8 cellular contexts compared by ENCODE assay signal in the genomic region with DNA sequence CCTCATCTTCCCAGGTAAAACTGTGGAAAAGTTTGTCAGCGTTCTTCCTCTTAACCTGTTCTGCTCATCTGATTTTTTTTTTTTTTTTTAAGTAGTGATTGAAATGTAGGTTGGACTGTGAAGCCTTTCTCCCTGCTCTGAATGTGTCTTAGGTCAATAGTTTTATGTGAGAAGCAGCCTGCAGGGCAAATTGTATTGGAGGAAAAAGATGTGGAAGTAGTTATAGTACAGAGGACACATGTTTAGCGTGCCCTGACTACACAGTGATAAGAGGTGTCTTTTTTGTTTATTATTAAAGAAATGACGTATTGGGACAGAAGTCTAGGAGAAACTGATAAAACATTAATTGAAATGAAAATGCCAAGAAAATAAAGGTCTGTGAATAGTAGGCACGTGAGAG. TPM values are rescaled to one million over a fixed set of nuclear protein-coding genes. Genes with fewer than 3 reads are reported as not detected.
DNase-seq lines count a peak whose midpoint lies in the region; ATAC-seq and TF ChIP-seq lines count a peak whose summit lies in the region.

No MANE protein-coding gene starts in this region.

- no peak overlapping the region for H3K4ac ChIP-seq in trophoblast cell (ENCODE audit: low read depth, low read length)

- no peak overlapping the region for H3K18ac ChIP-seq in trophoblast cell (ENCODE audit: low read length)

- H3K36me3 ChIP-seq in GM06990 (ENCODE audit: control insufficient read depth, insufficient read depth, low read length) = no peaks in the 10 kb centered on the region; the same call in none of the 2 replicates
- peaks cover 54% of the 10 kb centered on the region for H3K36me3 ChIP-seq in OCI-LY7 (ENCODE audit: insufficient read depth, low read length)
- H3K36me3 ChIP-seq in trophoblast cell (ENCODE audit: control insufficient read depth in 1 of 2, insufficient read depth in 2 of 2, low read length in 2 of 2) = peaks cover 9 to 11% of the 10 kb centered on the region in 2 experiments

- no peak for DNase-seq in GM06990 (ENCODE audit: extremely low read depth, insufficient read length)
- peak; percentile 32 for DNase-seq in OCI-LY7 (ENCODE audit: low spot score)
- DNase-seq in epithelial cell of esophagus (ENCODE audit: low read depth) = no peak
- no peak for DNase-seq in trophoblast cell
- DNase-seq in DMS53 treated with DMSO at 0.1 percent for 48 hours (lab: John Stamatoyannopoulos, UW; ENCODE audit: unreplicated experiment) = no peak
- DNase-seq in erythroblast (lab: John Stamatoyannopoulos, UW) = no peak

- ATAC-seq in HG02852 (IDR thresholded peaks at IDR 0.05; ENCODE audit: unreplicated experiment) (no peak), GM21576 (IDR thresholded peaks at IDR 0.05; ENCODE audit: unreplicated experiment) (no peak)

- H4K91ac ChIP-seq in trophoblast cell (ENCODE audit: low read depth, low read length) = no peak overlapping the region

- H4K20me1 ChIP-seq in OCI-LY7 (ENCODE audit: insufficient read depth, low read length) = no peaks in the 10 kb centered on the region

- intact Hi-C loops in OCI-LY7 (cut with micrococcal nuclease; ENCODE audit: unreplicated experiment) = loop anchor here (2.0 to 10.0 kb wide), 4 partner anchors 29 to 645 kb away; no protein-coding TSS in a partner anchor

- no peak for TF ChIP-seq CTCF in GM06990 (IDR thresholded peaks at IDR 0.05; ENCODE audit: insufficient read depth, low read length, poor library complexity, severe bottlenecking)
- TF ChIP-seq CTCF in OCI-LY7 (conservative IDR thresholded peaks at IDR 0.05; ENCODE audit: low read length) = no peak
- TF ChIP-seq CTCF in epithelial cell of esophagus (IDR thresholded peaks at IDR 0.05; ENCODE audit: insufficient read depth, low read depth, low read length, missing control alignments) = no peak

- H3K79me2 ChIP-seq in OCI-LY7 (ENCODE audit: insufficient read depth, low read depth, low read length) = peaks cover 56% of the 10 kb centered on the region
- peaks cover 7% of the 10 kb centered on the region for H3K79me2 ChIP-seq in trophoblast cell (ENCODE audit: control insufficient read depth, insufficient read depth, low read length, poor library complexity)

- no peak overlapping the region for H2AK5ac ChIP-seq in trophoblast cell (ENCODE audit: low read length)

- peak overlapping the region; percentile 86 for H3K4me3 ChIP-seq in GM06990 (replicated peaks; ENCODE audit: low read depth, low read length)
- peak overlapping the region; percentile 96 for H3K4me3 ChIP-seq in OCI-LY7 (ENCODE audit: low read depth, low read length, poor library complexity, severe bottlenecking)
- H3K4me3 ChIP-seq in epithelial cell of esophagus (ENCODE audit: low read length) = peak overlapping the region; percentile 67
- H3K4me3 ChIP-seq in trophoblast cell (ENCODE audit: low read depth, low read length) = no peak overlapping the region

- H3K27me3 ChIP-seq in GM06990 (replicated peaks; ENCODE audit: control insufficient read depth, insufficient read depth, low read length) = no peaks in the 10 kb centered on the region
- H3K27me3 ChIP-seq in trophoblast cell (ENCODE audit: insufficient read depth, low read length) = no peaks in the 10 kb centered on the region

- no peak overlapping the region for H2BK120ac ChIP-seq in trophoblast cell (ENCODE audit: insufficient read depth, low read length, poor library complexity)

- peaks cover 6% of the 10 kb centered on the region for H3K79me1 ChIP-seq in trophoblast cell (ENCODE audit: low read length)

- no peak overlapping the region for H3K14ac ChIP-seq in trophoblast cell (ENCODE audit: low read length)

- H3K9ac ChIP-seq in trophoblast cell (ENCODE audit: low read length) = no peak overlapping the region

- H3K27ac ChIP-seq in OCI-LY7 (ENCODE audit: low read depth, low read length, poor library complexity, severe bottlenecking) (peak overlapping the region; percentile 99), trophoblast cell (ENCODE audit: low read depth, low read length) (no peak overlapping the region)

- no peaks in the 10 kb centered on the region for H3K9me3 ChIP-seq in OCI-LY7 (ENCODE audit: low read length)
- no peaks in the 10 kb centered on the region for H3K9me3 ChIP-seq in trophoblast cell (ENCODE audit: insufficient read depth, low read depth, low read length)

- CTCF ChIA-PET in OCI-LY7 (lab: Charles Lee; ENCODE audit: unreplicated experiment) = no interaction called here

- no TSS peak for BruUV-seq in OCI-LY7 (replicated peaks; lab: Mats Ljungman, UMichigan)

- H4K8ac ChIP-seq in trophoblast cell (ENCODE audit: low read depth, low read length) = no peak overlapping the region

- POLR2A ChIA-PET in OCI-LY7 (lab: Charles Lee) = interaction anchor here (1.3 to 2.9 kb wide), 5 partner anchors 8 to 72 kb away, joined by 3 to 27 read pairs (median 4); no protein-coding TSS in a partner anchor

- H2AFZ ChIP-seq in OCI-LY7 (ENCODE audit: low read length) (no peak overlapping the region), trophoblast cell (ENCODE audit: insufficient read depth, low read length, poor library complexity) (no peak overlapping the region)

- H2BK12ac ChIP-seq in trophoblast cell (ENCODE audit: low read length) = no peak overlapping the region

- no peak overlapping the region for H3K23ac ChIP-seq in trophoblast cell (ENCODE audit: low read length)

- no CpG with 5 or more reads among the region's 4 CpGs for WGBS in trophoblast cell (ENCODE audit: extremely low coverage, insufficient coverage, insufficient read length)

- no peak for TF ChIP-seq POLR2A in erythroblast (IDR thresholded peaks at IDR 0.05; ENCODE audit: low read length)

- no peak overlapping the region for H4K12ac ChIP-seq in trophoblast cell (ENCODE audit: low read depth, low read length)

- peaks cover 63% of the 10 kb centered on the region for H3K4me1 ChIP-seq in OCI-LY7 (ENCODE audit: insufficient read depth, low read length, poor library complexity, severe bottlenecking)
- peaks cover 3 to 4% of the 10 kb centered on the region in 2 experiments for H3K4me1 ChIP-seq in trophoblast cell (ENCODE audit: control insufficient read depth in 1 of 2, insufficient read depth in 2 of 2, low read length in 2 of 2)

- H2BK5ac ChIP-seq in trophoblast cell (ENCODE audit: low read depth, low read length, poor library complexity) = no peak overlapping the region

- H3K4me2 ChIP-seq in OCI-LY7 (ENCODE audit: low read length) (peak overlapping the region; percentile 90), trophoblast cell (ENCODE audit: low read length) (peak overlapping the region; percentile 95)

- H3K9me2 ChIP-seq in OCI-LY7 (ENCODE audit: insufficient read depth, low read length) = no peaks in the 10 kb centered on the region

RNA-seq across cellular contexts. Expression of a gene that starts 1.5 kb away (rescaled TPM):
- total RNA-seq in OCI-LY7 (2014; rRNA removed; shearing (Covaris generic)) = 66.7 and 72.7 TPM in 2 replicates
- 183 and 205 TPM in 2 replicates for total RNA-seq in OCI-LY7 (2022)
- polyA plus RNA-seq in trophoblast cell (2013) = 54.1 and 61.4 TPM in 2 replicates
